In the genomic region with DNA sequence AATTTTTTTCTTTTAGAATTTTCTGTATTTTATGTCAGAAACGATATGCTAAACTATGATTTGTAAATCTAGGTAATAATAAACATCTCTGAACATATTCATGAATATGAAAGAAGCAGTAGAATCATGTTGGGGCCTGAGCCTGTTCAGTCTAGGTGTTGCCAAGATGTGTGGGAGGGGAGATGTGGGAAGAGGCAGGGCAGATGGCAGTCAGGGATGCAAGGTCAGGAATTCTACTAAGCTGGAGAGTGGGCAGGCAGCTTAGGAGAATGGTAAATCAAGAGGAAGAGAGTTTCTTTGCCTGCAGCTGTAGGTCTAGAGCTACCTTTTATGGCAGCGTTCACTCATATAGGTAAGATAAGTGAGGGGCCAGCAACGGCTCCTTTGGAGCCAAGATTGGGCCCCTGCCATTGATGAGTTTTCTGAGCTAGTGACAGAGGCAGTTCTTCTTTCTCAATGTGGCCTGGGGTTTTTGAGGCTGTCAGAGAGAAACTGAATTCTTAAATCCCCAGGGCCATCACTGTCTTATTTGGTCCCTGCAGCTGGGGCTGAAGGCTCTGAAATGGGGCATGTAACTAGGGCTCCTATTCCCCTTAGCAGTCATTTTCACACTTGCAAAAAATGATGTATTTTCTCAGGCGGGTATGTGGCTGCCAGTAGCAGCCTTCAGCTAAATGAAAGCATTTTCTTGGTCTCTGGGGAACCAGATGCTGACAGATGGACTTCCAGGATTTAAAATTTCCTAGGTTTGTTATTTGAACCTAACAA, we compare ENCODE assay signal across 11 cellular contexts.
DNase-seq lines count a peak whose midpoint lies in the region; ATAC-seq and TF ChIP-seq lines count a peak whose summit lies in the region.
"Had no signal": no experiment of that assay in that cellular context is flagged by ENCODE, and none has a peak within 500 bp of the region (broad histone marks: within the 10 kb centered on the region; RNA-seq: fewer than 3 reads in every experiment).

No MANE protein-coding gene starts in this region.

- H3K36me3 ChIP-seq in esophagus muscularis mucosa = no peaks in the 10 kb centered on the region
- H3K36me3 ChIP-seq: heart left ventricle had no signal

- WGBS in esophagus muscularis mucosa = 78% methylated on average over 4 of the region's 4 CpGs

- intact Hi-C loops in esophagus muscularis mucosa (cut with DNase I) = no loop called here

- ATAC-seq in GM18858 (IDR thresholded peaks at IDR 0.05; ENCODE audit: unreplicated experiment) = peak; percentile 74
- ATAC-seq in GM21576 (IDR thresholded peaks at IDR 0.05; ENCODE audit: unreplicated experiment) = peak; percentile 69
- ATAC-seq in HG03280 (IDR thresholded peaks at IDR 0.05; ENCODE audit: unreplicated experiment) = peak; percentile 54
- ATAC-seq: heart left ventricle had no signal

- H3K9me3 ChIP-seq in esophagus muscularis mucosa = no peaks in the 10 kb centered on the region
- H3K9me3 ChIP-seq: heart left ventricle had no signal

- H3K4me1 ChIP-seq in esophagus muscularis mucosa = no peaks in the 10 kb centered on the region

- H3K27ac ChIP-seq in esophagus muscularis mucosa (replicated peaks in 1 of 4) = no peak overlapping the region
- H3K27ac ChIP-seq: heart left ventricle, KMS-11 had no signal

- no peaks in the 10 kb centered on the region for H3K27me3 ChIP-seq in esophagus muscularis mucosa
- H3K27me3 ChIP-seq: heart left ventricle had no signal

- TF ChIP-seq CTCF in esophagus muscularis mucosa (IDR thresholded peaks at IDR 0.05) = no peak

- DNase-seq in cerebellar nuclear complex (lab: John Stamatoyannopoulos, UW) (peak; percentile 21 to 75), GDM1 (lab: John Stamatoyannopoulos, UW) (no peak), esophagus muscularis mucosa (ENCODE audit: extremely low spot score) (no peak), AG08396 (ENCODE audit: low spot score) (no peak)
- no peak for DNase-seq in stimulated activated CD4-positive, alpha-beta T cell treated with anti-CD3 and anti-CD28 coated beads, Interleukin-2, amount 100 ng/mL, for 48 hours
- DNase-seq: activated effector memory CD4-positive, alpha-beta T cell treated with Interleukin-2 at 50 U/mL for 16 hours; heart left ventricle had no signal

- TF ChIP-seq POLR2A in esophagus muscularis mucosa (IDR thresholded peaks at IDR 0.05; ENCODE audit: low read depth) = no peak

- no peak overlapping the region for H3K4me3 ChIP-seq in esophagus muscularis mucosa
- H3K4me3 ChIP-seq: heart left ventricle had no signal

- TF ChIP-seq EP300 in esophagus muscularis mucosa (IDR thresholded peaks at IDR 0.05) = no peak

Comparison
In these comparisons a context has a peak if more than half of its experiments do, and no peak if none do; other contexts are left out.
1. DNase-seq: peak in cerebellar nuclear complex (2 of 2); none in stimulated activated CD4-positive, alpha-beta T cell treated with anti-CD3 and anti-CD28 coated beads, Interleukin-2, amount 100 ng/mL, for 48 hours (0 of 2), GDM1 (single experiment), esophagus muscularis mucosa (single experiment) and AG08396 (single experiment).
2. Peak in every context shown above with its lines, with median percentiles within 50 percentile points of each other: ATAC-seq.